In the genomic region with DNA sequence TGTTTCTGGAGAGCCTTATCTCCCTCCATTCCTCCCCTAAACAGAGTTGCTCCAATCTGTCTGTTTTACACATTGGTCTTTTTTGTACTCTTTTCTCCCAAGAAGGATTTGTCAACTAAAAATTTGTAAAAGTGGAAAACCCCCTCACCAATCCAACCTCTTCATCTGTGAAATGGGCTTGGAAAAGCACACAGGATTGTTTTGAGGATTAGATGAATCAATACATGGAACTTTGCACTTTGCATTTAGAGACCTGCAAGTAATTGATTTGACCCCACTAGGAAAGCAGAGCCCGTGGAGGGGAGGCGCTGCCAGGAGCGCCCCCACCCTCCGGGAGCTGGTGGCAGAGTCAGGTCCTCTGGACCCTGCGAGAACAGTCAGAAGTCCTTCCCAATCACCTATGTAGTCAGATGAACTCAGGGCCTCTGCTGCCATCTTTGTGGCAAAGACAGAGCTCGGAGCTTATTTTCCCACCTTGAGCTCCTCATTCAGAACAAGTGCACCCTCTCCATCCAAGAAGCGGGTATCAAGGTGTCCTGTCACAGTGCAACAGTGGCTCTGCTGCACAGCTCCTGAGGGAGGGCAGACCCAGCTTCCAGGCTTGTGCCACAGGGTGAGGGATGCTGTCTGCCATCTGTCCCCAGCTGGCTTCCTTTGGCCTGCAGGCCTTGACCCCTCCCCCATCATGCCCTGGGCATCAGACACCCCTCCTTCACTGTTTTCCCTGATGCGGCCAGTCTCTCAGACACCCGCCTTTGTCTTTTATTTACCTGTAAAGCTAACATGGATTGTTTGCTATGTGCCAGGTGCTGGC, we compare ENCODE assay signal across 12 cellular contexts. TPM values are rescaled to one million over a fixed set of nuclear protein-coding genes. Genes with fewer than 3 reads are reported as not detected.
A peak's percentile ranks its signal among the peaks of the same experiment; 100 is the strongest.
DNase-seq lines count a peak whose midpoint lies in the region; ATAC-seq lines count a peak whose summit lies in the region.
"Had no signal": no experiment of that assay in that cellular context is flagged by ENCODE, and none has a peak within 500 bp of the region (broad histone marks: within the 10 kb centered on the region; RNA-seq: fewer than 3 reads in every experiment).

No MANE protein-coding gene starts in this region.

- H3K4me3 Mint-ChIP-seq in activated T-cell treated with anti-CD3 and anti-CD28 coated beads, Interleukin-2, amount 50 U/mL, for 4 hours, result peak overlapping the region; percentile 77
- H3K4me3 Mint-ChIP-seq in activated naive CD8-positive, alpha-beta T cell treated with anti-CD3 and anti-CD28 coated beads, Interleukin-2, amount 50 U/mL, for 24 hours, result no peak overlapping the region
- H3K4me3 Mint-ChIP-seq in stimulated activated effector memory CD8-positive, alpha-beta T cell treated with anti-CD3 and anti-CD28 coated beads, Interleukin-12 subunit alpha, Interleukin-12 subunit beta, amount 100 ng/mL, for 72 hours, result peak overlapping the region; percentile 77

- H3K36me3 Mint-ChIP-seq in activated T-cell treated with anti-CD3 and anti-CD28 coated beads, Interleukin-2, amount 50 U/mL, for 4 hours (ENCODE audit: insufficient read depth), result peaks cover 21% of the 10 kb centered on the region
- H3K36me3 Mint-ChIP-seq in activated naive CD8-positive, alpha-beta T cell treated with anti-CD3 and anti-CD28 coated beads, Interleukin-2, amount 50 U/mL, for 24 hours (ENCODE audit: low read depth), result peaks cover 26% of the 10 kb centered on the region
- H3K36me3 Mint-ChIP-seq in stimulated activated effector memory CD8-positive, alpha-beta T cell treated with anti-CD3 and anti-CD28 coated beads, Interleukin-12 subunit alpha, Interleukin-12 subunit beta, amount 100 ng/mL, for 72 hours, result peaks cover 37% of the 10 kb centered on the region

- H3K9me3 Mint-ChIP-seq in activated T-cell treated with anti-CD3 and anti-CD28 coated beads, Interleukin-2, amount 50 U/mL, for 4 hours, result peaks cover 3% of the 10 kb centered on the region
- H3K9me3 Mint-ChIP-seq in activated naive CD8-positive, alpha-beta T cell treated with anti-CD3 and anti-CD28 coated beads, Interleukin-2, amount 50 U/mL, for 24 hours, result peaks cover 6% of the 10 kb centered on the region
- no peaks in the 10 kb centered on the region for H3K9me3 Mint-ChIP-seq in stimulated activated effector memory CD8-positive, alpha-beta T cell treated with anti-CD3 and anti-CD28 coated beads, Interleukin-12 subunit alpha, Interleukin-12 subunit beta, amount 100 ng/mL, for 72 hours

- ATAC-seq in activated T-cell treated with anti-CD3 and anti-CD28 coated beads, Interleukin-2, amount 50 U/mL, for 4 hours, result no peak
- ATAC-seq in activated naive CD8-positive, alpha-beta T cell treated with anti-CD3 and anti-CD28 coated beads, Interleukin-2, amount 50 U/mL, for 24 hours, result no peak
- ATAC-seq in stimulated activated effector memory CD8-positive, alpha-beta T cell treated with anti-CD3 and anti-CD28 coated beads, Interleukin-12 subunit alpha, Interleukin-12 subunit beta, amount 100 ng/mL, for 72 hours, result no peak
- ATAC-seq in sciatic nerve, result no peak

- peaks cover 68% of the 10 kb centered on the region for H3K4me1 Mint-ChIP-seq in activated T-cell treated with anti-CD3 and anti-CD28 coated beads, Interleukin-2, amount 50 U/mL, for 4 hours (ENCODE audit: low read depth)
- peaks cover 64% of the 10 kb centered on the region for H3K4me1 Mint-ChIP-seq in activated naive CD8-positive, alpha-beta T cell treated with anti-CD3 and anti-CD28 coated beads, Interleukin-2, amount 50 U/mL, for 24 hours
- H3K4me1 Mint-ChIP-seq in stimulated activated effector memory CD8-positive, alpha-beta T cell treated with anti-CD3 and anti-CD28 coated beads, Interleukin-12 subunit alpha, Interleukin-12 subunit beta, amount 100 ng/mL, for 72 hours, result peaks cover 70% of the 10 kb centered on the region

- H3K27me3 Mint-ChIP-seq in activated T-cell treated with anti-CD3 and anti-CD28 coated beads, Interleukin-2, amount 50 U/mL, for 4 hours (ENCODE audit: low read depth), result no peaks in the 10 kb centered on the region
- H3K27me3 Mint-ChIP-seq in activated naive CD8-positive, alpha-beta T cell treated with anti-CD3 and anti-CD28 coated beads, Interleukin-2, amount 50 U/mL, for 24 hours, result peaks cover 3% of the 10 kb centered on the region

- in situ Hi-C loops in G401 (cut with HindIII; ENCODE audit: low sequenced_read_pairs), result no loop called here

- intact Hi-C loops in sciatic nerve (cut with DNase I), result no loop called here

- H3K27ac Mint-ChIP-seq in activated naive CD8-positive, alpha-beta T cell treated with anti-CD3 and anti-CD28 coated beads, Interleukin-2, amount 50 U/mL, for 24 hours, result peak overlapping the region; percentile 60
- peak overlapping the region; percentile 90 for H3K27ac Mint-ChIP-seq in stimulated activated effector memory CD8-positive, alpha-beta T cell treated with anti-CD3 and anti-CD28 coated beads, Interleukin-12 subunit alpha, Interleukin-12 subunit beta, amount 100 ng/mL, for 72 hours

- DNase-seq in activated T-cell treated with anti-CD3 and anti-CD28 coated beads, Interleukin-2, amount 50 U/mL, for 4 hours, result no peak
- no peak for DNase-seq in activated T-cell treated with anti-CD3 and anti-CD28 coated beads, Interleukin-2, amount 50 U/mL, for 1 hour
- DNase-seq in NCI-H2196 treated with DMSO at 0.1 percent for 48 hours (lab: John Stamatoyannopoulos, UW; ENCODE audit: unreplicated experiment), result peak; percentile 66
- no peak for DNase-seq in activated naive CD8-positive, alpha-beta T cell treated with anti-CD3 and anti-CD28 coated beads, Interleukin-2, amount 50 U/mL, for 24 hours
- no peak for DNase-seq in stimulated activated effector memory CD8-positive, alpha-beta T cell treated with anti-CD3 and anti-CD28 coated beads, Interleukin-12 subunit alpha, Interleukin-12 subunit beta, amount 100 ng/mL, for 72 hours (ENCODE audit: low spot score in 2 of 2)
- DNase-seq in stimulated activated CD4-positive, alpha-beta T cell treated with anti-CD3 and anti-CD28 coated beads, Interleukin-4, amount 100 ng/mL, for 1 hour, result no peak
- DNase-seq in sciatic nerve (ENCODE audit: low spot score), result no peak
- no peak for DNase-seq in G401 (ENCODE audit: low spot score)
- DNase-seq: activated CD8-positive, alpha-beta memory T cell treated with anti-CD3 and anti-CD28 coated beads, Interleukin-2, amount 50 U/mL, for 48 hours; foreskin fibroblast; NCI-H1930; uterus had no signal

RNA-seq across cellular contexts. Expression of a gene that starts 1.7 kb away (rescaled TPM):
- total RNA-seq in activated T-cell treated with anti-CD3 and anti-CD28 coated beads, Interleukin-2, amount 50 U/mL, for 4 hours, result 10 to 100 TPM; 35.0 to 38.4 (median 36.3) TPM
- total RNA-seq in sciatic nerve, result 19.9 TPM
- 24.2 and 26.1 TPM in 2 replicates for total RNA-seq in G401 (2014; rRNA removed; shearing (Covaris generic))

RNA-seq across cellular contexts. Expression of a gene that starts 27.7 kb away (rescaled TPM):
- total RNA-seq in activated T-cell treated with anti-CD3 and anti-CD28 coated beads, Interleukin-2, amount 50 U/mL, for 4 hours, result 10 to 100 TPM in 2 of 3 donors, 1 to 10 TPM in 1; 9.2 to 17.5 (median 13.0) TPM
- 52.8 TPM for total RNA-seq in sciatic nerve
- total RNA-seq in G401 (2014; rRNA removed; shearing (Covaris generic)), result 61.3 and 71.8 TPM in 2 replicates
